ENCODE assay signal across 8 cellular contexts in genomic region chr9:21110708-21111576, GRCh38.
DNase-seq lines count a peak whose midpoint lies in the region; ATAC-seq and TF ChIP-seq lines count a peak whose summit lies in the region.

No MANE protein-coding gene starts in this region.

- H3K4me1 Mint-ChIP-seq in nephron progenitor cell: peaks cover 5% of the 10 kb centered on the region

- TF ChIP-seq CTCF in GM13977 (IDR thresholded peaks at IDR 0.05; ENCODE audit: extremely low read depth, insufficient read depth, missing control alignments) (peak; percentile 75), fibroblast of mammary gland (conservative IDR thresholded peaks at IDR 0.05; ENCODE audit: control insufficient read depth, insufficient read depth, low read depth, low read length) (peak; percentile 89), nephron progenitor cell (IDR thresholded peaks at IDR 0.05) (peak; percentile 77)

- H3K27ac Mint-ChIP-seq in nephron progenitor cell: no peak overlapping the region

- H3K27me3 Mint-ChIP-seq in nephron progenitor cell (ENCODE audit: low read depth, poor library complexity): no peaks in the 10 kb centered on the region

- no peaks in the 10 kb centered on the region for H3K9me3 Mint-ChIP-seq in nephron progenitor cell

- in situ Hi-C loops in GM13977 (cut with MboI; ENCODE audit: low pct_unique_long_range_greater_than_20kb, low sequenced_read_pairs, unreplicated experiment): loop anchor here (10.0 to 25.0 kb wide), 3 partner anchors 224 to 749 kb away; partner anchors contain the start of gene MLLT3

- DNase-seq in AG20443 (ENCODE audit: low spot score): peak; percentile 48
- DNase-seq in GM13977 (ENCODE audit: low spot score): peak; percentile 57
- peak; percentile 70 for DNase-seq in NCI-H1092 (lab: John Stamatoyannopoulos, UW)
- DNase-seq in SKM-1 (lab: John Stamatoyannopoulos, UW; ENCODE audit: unreplicated experiment): peak; percentile 37
- DNase-seq in fibroblast of mammary gland (ENCODE audit: low read depth): peak; percentile 80
- peak; percentile 18 for DNase-seq in nephron progenitor cell
- DNase-seq in effector CD8-positive, alpha-beta T cell (lab: John Stamatoyannopoulos, UW): no peak

- no peak overlapping the region for H3K4me3 Mint-ChIP-seq in nephron progenitor cell

- H3K4me3 ChIP-seq in fibroblast of mammary gland (ENCODE audit: control insufficient read depth, low read depth, low read length): no peak overlapping the region

- peak; percentile 98 for ATAC-seq in HG02759 (IDR thresholded peaks at IDR 0.05; ENCODE audit: unreplicated experiment)

- H3K36me3 Mint-ChIP-seq in nephron progenitor cell (ENCODE audit: low read depth): no peaks in the 10 kb centered on the region
